ENCODE assay signal across 15 cellular contexts in genomic region chr11:133619973-133620372, GRCh38.
DNase-seq lines count a peak whose midpoint lies in the region; ATAC-seq, FAIRE-seq and TF ChIP-seq lines count a peak whose summit lies in the region.
"Had no signal": no experiment of that assay in that cellular context is flagged by ENCODE, and none has a peak within 500 bp of the region (broad histone marks: within the 10 kb centered on the region; RNA-seq: fewer than 3 reads in every experiment).

No MANE protein-coding gene starts in this region.

- H3K4me3 ChIP-seq in bronchial epithelial cell (ENCODE audit: low read depth, low read length), result no peak overlapping the region

- DNase-seq in GM10266 (ENCODE audit: extremely low spot score) (no peak), NCI-H1105 treated with DMSO at 0.1 percent for 48 hours (lab: John Stamatoyannopoulos, UW) (peak; percentile 47), bronchial epithelial cell (ENCODE audit: low read depth) (peak; percentile 10), medulla oblongata (ENCODE audit: extremely low spot score) (peak; percentile 18), omental fat pad (ENCODE audit: low spot score) (no peak)
- no peak for DNase-seq in stimulated activated CD8-positive, alpha-beta memory T cell treated with anti-CD3 and anti-CD28 coated beads, Interleukin-4, amount 100 ng/mL, for 48 hours
- DNase-seq: activated CD8-positive, alpha-beta memory T cell treated with anti-CD3 and anti-CD28 coated beads for 24 hours; activated naive CD4-positive, alpha-beta T cell treated with anti-CD3 and anti-CD28 coated beads, Interleukin-2, amount 50 U/mL, for 16 hours; CD4-positive, alpha-beta T cell; cerebellar nuclear complex; HCEC 1CT; nucleus accumbens had no signal

- no peak for FAIRE-seq in bronchial epithelial cell (lab: Jason Lieb, UNC)

- TF ChIP-seq CTCF in GM10266 (IDR thresholded peaks at IDR 0.05; ENCODE audit: control insufficient read depth, insufficient read depth, low read depth, missing control alignments), result peak; percentile 18
- TF ChIP-seq CTCF in bronchial epithelial cell (IDR thresholded peaks at IDR 0.05; ENCODE audit: insufficient read depth, low read length, severe bottlenecking), result peak; percentile 5
- no peak for TF ChIP-seq CTCF in omental fat pad (IDR thresholded peaks at IDR 0.05)

- ATAC-seq in omental fat pad (ENCODE audit: low FRiP score), result no peak
- no peak for ATAC-seq in GM21447 (IDR thresholded peaks at IDR 0.05; ENCODE audit: unreplicated experiment)
- no peak for ATAC-seq in GM21528 (IDR thresholded peaks at IDR 0.05; ENCODE audit: low FRiP score, unreplicated experiment)
- ATAC-seq: stimulated activated effector memory CD8-positive, alpha-beta T cell treated with anti-CD3 and anti-CD28 coated beads, Interleukin-12 subunit alpha, Interleukin-12 subunit beta, amount 100 ng/mL, for 72 hours had no signal

- no peaks in the 10 kb centered on the region for H3K27me3 ChIP-seq in bronchial epithelial cell (ENCODE audit: control insufficient read depth, insufficient read depth, low read length)

- H3K36me3 ChIP-seq in bronchial epithelial cell (ENCODE audit: control insufficient read depth, insufficient read depth, low read length), result no peaks in the 10 kb centered on the region

Comparison
In these comparisons a context has a peak if more than half of its experiments do, and no peak if none do; other contexts are left out.
1. DNase-seq: peak in NCI-H1105 treated with DMSO at 0.1 percent for 48 hours (single experiment), bronchial epithelial cell (single experiment) and medulla oblongata (single experiment); none in GM10266 (single experiment), omental fat pad (single experiment) and stimulated activated CD8-positive, alpha-beta memory T cell treated with anti-CD3 and anti-CD28 coated beads, Interleukin-4, amount 100 ng/mL, for 48 hours (single experiment).
2. CTCF ChIP-seq: peak in GM10266 (single experiment) and bronchial epithelial cell (single experiment); none in omental fat pad (0 of 3).